In the genomic region with DNA sequence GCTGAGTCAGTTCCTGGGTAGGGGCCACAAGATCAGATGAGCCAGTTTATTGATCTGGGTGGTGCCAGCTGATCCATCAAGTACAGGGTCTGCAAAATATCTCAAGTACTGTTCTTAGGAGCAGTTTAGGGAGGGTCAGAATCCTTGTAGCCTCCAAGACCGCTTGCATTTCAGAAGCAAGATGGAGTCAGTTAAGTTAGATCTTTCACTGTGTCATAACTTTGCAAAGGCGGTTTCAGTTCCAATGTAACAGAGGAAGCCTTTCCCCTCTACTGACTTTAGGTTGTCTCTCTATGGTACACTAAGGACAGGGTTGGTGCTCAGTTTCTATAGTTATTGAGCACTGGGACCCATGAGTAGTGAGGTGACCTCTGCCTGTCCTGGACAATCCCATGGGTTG, we compare ENCODE assay signal across 1 cellular context.
A peak's percentile ranks its signal among the peaks of the same experiment; 100 is the strongest.
TF ChIP-seq lines count a peak whose summit lies in the region.

No MANE protein-coding gene starts in this region.

TF ChIP-seq in K562, 482 proteins besides CTCF, POLR2A, EP300 and RAD21 (continued from another document and continues in another):
- no peak for TF ChIP-seq CHAMP1 (IDR thresholded peaks at IDR 0.05)
- 0 out of 2 replicates have a peak, but pooled peaks have one; percentile 67 for TF ChIP-seq HDAC8 (tag; IDR thresholded peaks at IDR 0.05)
- no peak for TF ChIP-seq XRCC3 (IDR thresholded peaks at IDR 0.05)
- TF ChIP-seq, protein P1, sequence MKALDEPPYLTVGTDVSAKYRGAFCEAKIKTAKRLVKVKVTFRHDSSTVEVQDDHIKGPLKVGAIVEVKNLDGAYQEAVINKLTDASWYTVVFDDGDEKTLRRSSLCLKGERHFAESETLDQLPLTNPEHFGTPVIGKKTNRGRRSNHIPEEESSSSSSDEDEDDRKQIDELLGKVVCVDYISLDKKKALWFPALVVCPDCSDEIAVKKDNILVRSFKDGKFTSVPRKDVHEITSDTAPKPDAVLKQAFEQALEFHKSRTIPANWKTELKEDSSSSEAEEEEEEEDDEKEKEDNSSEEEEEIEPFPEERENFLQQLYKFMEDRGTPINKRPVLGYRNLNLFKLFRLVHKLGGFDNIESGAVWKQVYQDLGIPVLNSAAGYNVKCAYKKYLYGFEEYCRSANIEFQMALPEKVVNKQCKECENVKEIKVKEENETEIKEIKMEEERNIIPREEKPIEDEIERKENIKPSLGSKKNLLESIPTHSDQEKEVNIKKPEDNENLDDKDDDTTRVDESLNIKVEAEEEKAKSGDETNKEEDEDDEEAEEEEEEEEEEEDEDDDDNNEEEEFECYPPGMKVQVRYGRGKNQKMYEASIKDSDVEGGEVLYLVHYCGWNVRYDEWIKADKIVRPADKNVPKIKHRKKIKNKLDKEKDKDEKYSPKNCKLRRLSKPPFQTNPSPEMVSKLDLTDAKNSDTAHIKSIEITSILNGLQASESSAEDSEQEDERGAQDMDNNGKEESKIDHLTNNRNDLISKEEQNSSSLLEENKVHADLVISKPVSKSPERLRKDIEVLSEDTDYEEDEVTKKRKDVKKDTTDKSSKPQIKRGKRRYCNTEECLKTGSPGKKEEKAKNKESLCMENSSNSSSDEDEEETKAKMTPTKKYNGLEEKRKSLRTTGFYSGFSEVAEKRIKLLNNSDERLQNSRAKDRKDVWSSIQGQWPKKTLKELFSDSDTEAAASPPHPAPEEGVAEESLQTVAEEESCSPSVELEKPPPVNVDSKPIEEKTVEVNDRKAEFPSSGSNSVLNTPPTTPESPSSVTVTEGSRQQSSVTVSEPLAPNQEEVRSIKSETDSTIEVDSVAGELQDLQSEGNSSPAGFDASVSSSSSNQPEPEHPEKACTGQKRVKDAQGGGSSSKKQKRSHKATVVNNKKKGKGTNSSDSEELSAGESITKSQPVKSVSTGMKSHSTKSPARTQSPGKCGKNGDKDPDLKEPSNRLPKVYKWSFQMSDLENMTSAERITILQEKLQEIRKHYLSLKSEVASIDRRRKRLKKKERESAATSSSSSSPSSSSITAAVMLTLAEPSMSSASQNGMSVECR (CRISPR knock-in tag; IDR thresholded peaks at IDR 0.05): no peak
- TF ChIP-seq NFATC3 (IDR thresholded peaks at IDR 0.05): no peak
- no peak for TF ChIP-seq CXXC5 (CRISPR knock-in tag; IDR thresholded peaks at IDR 0.05)
- no peak for TF ChIP-seq THRAP3 (IDR thresholded peaks at IDR 0.05; ENCODE audit: borderline replicate concordance)
- no peak for TF ChIP-seq FOXK1 (CRISPR knock-in tag; IDR thresholded peaks at IDR 0.05; ENCODE audit: borderline replicate concordance)
- no peak for TF ChIP-seq GTF2E2 (tag; IDR thresholded peaks at IDR 0.05)
- TF ChIP-seq SMARCA4 (IDR thresholded peaks at IDR 0.05): no peak
- TF ChIP-seq NBN (IDR thresholded peaks at IDR 0.05; ENCODE audit: low read depth): no peak
- TF ChIP-seq ZNF175 (CRISPR knock-in tag; IDR thresholded peaks at IDR 0.05; ENCODE audit: low read depth): no peak
- no peak for TF ChIP-seq ZNF384 (IDR thresholded peaks at IDR 0.05; ENCODE audit: low read depth, low read length)
- TF ChIP-seq, protein P2, sequence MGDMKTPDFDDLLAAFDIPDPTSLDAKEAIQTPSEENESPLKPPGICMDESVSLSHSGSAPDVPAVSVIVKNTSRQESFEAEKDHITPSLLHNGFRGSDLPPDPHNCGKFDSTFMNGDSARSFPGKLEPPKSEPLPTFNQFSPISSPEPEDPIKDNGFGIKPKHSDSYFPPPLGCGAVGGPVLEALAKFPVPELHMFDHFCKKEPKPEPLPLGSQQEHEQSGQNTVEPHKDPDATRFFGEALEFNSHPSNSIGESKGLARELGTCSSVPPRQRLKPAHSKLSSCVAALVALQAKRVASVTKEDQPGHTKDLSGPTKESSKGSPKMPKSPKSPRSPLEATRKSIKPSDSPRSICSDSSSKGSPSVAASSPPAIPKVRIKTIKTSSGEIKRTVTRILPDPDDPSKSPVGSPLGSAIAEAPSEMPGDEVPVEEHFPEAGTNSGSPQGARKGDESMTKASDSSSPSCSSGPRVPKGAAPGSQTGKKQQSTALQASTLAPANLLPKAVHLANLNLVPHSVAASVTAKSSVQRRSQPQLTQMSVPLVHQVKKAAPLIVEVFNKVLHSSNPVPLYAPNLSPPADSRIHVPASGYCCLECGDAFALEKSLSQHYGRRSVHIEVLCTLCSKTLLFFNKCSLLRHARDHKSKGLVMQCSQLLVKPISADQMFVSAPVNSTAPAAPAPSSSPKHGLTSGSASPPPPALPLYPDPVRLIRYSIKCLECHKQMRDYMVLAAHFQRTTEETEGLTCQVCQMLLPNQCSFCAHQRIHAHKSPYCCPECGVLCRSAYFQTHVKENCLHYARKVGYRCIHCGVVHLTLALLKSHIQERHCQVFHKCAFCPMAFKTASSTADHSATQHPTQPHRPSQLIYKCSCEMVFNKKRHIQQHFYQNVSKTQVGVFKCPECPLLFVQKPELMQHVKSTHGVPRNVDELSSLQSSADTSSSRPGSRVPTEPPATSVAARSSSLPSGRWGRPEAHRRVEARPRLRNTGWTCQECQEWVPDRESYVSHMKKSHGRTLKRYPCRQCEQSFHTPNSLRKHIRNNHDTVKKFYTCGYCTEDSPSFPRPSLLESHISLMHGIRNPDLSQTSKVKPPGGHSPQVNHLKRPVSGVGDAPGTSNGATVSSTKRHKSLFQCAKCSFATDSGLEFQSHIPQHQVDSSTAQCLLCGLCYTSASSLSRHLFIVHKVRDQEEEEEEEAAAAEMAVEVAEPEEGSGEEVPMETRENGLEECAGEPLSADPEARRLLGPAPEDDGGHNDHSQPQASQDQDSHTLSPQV (IDR thresholded peaks at IDR 0.05): peak; percentile 96
- no peak for TF ChIP-seq ZNF143 (CRISPR knock-in tag; IDR thresholded peaks at IDR 0.05)
- TF ChIP-seq ARHGAP35 (IDR thresholded peaks at IDR 0.05; ENCODE audit: partially characterized antibody): no peak
- no peak for TF ChIP-seq PTBP1 (IDR thresholded peaks at IDR 0.05; ENCODE audit: low read depth, low read length)
- 0 out of 2 replicates have a peak, but pooled peaks have one; percentile 54 for TF ChIP-seq DDX20 (tag; IDR thresholded peaks at IDR 0.05; ENCODE audit: low read depth)
- TF ChIP-seq JUN (IDR thresholded peaks at IDR 0.05; ENCODE audit: borderline replicate concordance, low read depth, low read length): no peak
- TF ChIP-seq JUN (CRISPR knock-in tag; IDR thresholded peaks at IDR 0.05; ENCODE audit: borderline replicate concordance): no peak
- no peak for TF ChIP-seq ZBED1 (IDR thresholded peaks at IDR 0.05)
- TF ChIP-seq SETDB1 (IDR thresholded peaks at IDR 0.05; ENCODE audit: low read length): no peak
- peak; percentile 84 for TF ChIP-seq PTRF (tag; IDR thresholded peaks at IDR 0.05)
- no peak for TF ChIP-seq SLC30A9 (CRISPR knock-in tag; IDR thresholded peaks at IDR 0.05)
- TF ChIP-seq ZSCAN32 (CRISPR knock-in tag; IDR thresholded peaks at IDR 0.05): no peak
- TF ChIP-seq ZNF316 (IDR thresholded peaks at IDR 0.05): 0 out of 2 replicates have a peak, but pooled peaks have one; percentile 9
- TF ChIP-seq CREBBP (IDR thresholded peaks at IDR 0.05; ENCODE audit: low read depth, low read length): no peak
- TF ChIP-seq, protein P3, sequence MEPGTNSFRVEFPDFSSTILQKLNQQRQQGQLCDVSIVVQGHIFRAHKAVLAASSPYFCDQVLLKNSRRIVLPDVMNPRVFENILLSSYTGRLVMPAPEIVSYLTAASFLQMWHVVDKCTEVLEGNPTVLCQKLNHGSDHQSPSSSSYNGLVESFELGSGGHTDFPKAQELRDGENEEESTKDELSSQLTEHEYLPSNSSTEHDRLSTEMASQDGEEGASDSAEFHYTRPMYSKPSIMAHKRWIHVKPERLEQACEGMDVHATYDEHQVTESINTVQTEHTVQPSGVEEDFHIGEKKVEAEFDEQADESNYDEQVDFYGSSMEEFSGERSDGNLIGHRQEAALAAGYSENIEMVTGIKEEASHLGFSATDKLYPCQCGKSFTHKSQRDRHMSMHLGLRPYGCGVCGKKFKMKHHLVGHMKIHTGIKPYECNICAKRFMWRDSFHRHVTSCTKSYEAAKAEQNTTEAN (CRISPR knock-in tag; IDR thresholded peaks at IDR 0.05): no peak
- no peak for TF ChIP-seq HLTF (IDR thresholded peaks at IDR 0.05)
- TF ChIP-seq ZNF324 (CRISPR knock-in tag; IDR thresholded peaks at IDR 0.05): no peak
- TF ChIP-seq, protein P4, sequence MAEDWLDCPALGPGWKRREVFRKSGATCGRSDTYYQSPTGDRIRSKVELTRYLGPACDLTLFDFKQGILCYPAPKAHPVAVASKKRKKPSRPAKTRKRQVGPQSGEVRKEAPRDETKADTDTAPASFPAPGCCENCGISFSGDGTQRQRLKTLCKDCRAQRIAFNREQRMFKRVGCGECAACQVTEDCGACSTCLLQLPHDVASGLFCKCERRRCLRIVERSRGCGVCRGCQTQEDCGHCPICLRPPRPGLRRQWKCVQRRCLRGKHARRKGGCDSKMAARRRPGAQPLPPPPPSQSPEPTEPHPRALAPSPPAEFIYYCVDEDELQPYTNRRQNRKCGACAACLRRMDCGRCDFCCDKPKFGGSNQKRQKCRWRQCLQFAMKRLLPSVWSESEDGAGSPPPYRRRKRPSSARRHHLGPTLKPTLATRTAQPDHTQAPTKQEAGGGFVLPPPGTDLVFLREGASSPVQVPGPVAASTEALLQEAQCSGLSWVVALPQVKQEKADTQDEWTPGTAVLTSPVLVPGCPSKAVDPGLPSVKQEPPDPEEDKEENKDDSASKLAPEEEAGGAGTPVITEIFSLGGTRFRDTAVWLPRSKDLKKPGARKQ (CRISPR knock-in tag; IDR thresholded peaks at IDR 0.05): no peak
- no peak for TF ChIP-seq DPF2 (IDR thresholded peaks at IDR 0.05)
- TF ChIP-seq RBFOX2 (IDR thresholded peaks at IDR 0.05; ENCODE audit: low read depth, low read length): no peak
- TF ChIP-seq ZBTB8A (IDR thresholded peaks at IDR 0.05; ENCODE audit: partially characterized antibody): no peak
- no peak for TF ChIP-seq ARID2 (IDR thresholded peaks at IDR 0.05)
- peak in 1 of 2 experiments; percentile 58; a peak in 1 of 4 replicates for TF ChIP-seq MAZ (CRISPR knock-in tag; conservative IDR thresholded peaks at IDR 0.05 in 1 of 2, IDR thresholded peaks at IDR 0.05 in 1 of 2)
- no peak for TF ChIP-seq NFE2L1 (tag; IDR thresholded peaks at IDR 0.05; ENCODE audit: borderline replicate concordance, low read depth)
- no peak for TF ChIP-seq MCM2 (IDR thresholded peaks at IDR 0.05; ENCODE audit: low read depth)
- no peak for TF ChIP-seq ZNF224 (CRISPR knock-in tag; IDR thresholded peaks at IDR 0.05)
- TF ChIP-seq MYBL2 (IDR thresholded peaks at IDR 0.05; ENCODE audit: low read depth): no peak
- TF ChIP-seq MYBL2 (CRISPR knock-in tag; IDR thresholded peaks at IDR 0.05; ENCODE audit: borderline replicate concordance): no peak
- TF ChIP-seq TAF15 (IDR thresholded peaks at IDR 0.05; ENCODE audit: low read depth, low read length): no peak
- peak; percentile 80 for TF ChIP-seq PYGO2 (tag; IDR thresholded peaks at IDR 0.05)
- peak; percentile 89 for TF ChIP-seq ZNF583 (CRISPR knock-in tag; IDR thresholded peaks at IDR 0.05)
- TF ChIP-seq U2AF1 (optimal IDR thresholded peaks at IDR 0.05; ENCODE audit: low read depth, low read length): no peak
- no peak for TF ChIP-seq CBX3 (IDR thresholded peaks at IDR 0.05; ENCODE audit: borderline replicate concordance in 1 of 2, low read length in 2 of 2)
- no peak for TF ChIP-seq HDAC2 (IDR thresholded peaks at IDR 0.05)
- TF ChIP-seq ZBTB9 (CRISPR knock-in tag; IDR thresholded peaks at IDR 0.05): 0 out of 2 replicates have a peak, but pooled peaks have one; percentile 74
- no peak for TF ChIP-seq ERF (CRISPR knock-in tag; IDR thresholded peaks at IDR 0.05)
- TF ChIP-seq RNF2 (IDR thresholded peaks at IDR 0.05): no peak
- TF ChIP-seq, protein P5, sequence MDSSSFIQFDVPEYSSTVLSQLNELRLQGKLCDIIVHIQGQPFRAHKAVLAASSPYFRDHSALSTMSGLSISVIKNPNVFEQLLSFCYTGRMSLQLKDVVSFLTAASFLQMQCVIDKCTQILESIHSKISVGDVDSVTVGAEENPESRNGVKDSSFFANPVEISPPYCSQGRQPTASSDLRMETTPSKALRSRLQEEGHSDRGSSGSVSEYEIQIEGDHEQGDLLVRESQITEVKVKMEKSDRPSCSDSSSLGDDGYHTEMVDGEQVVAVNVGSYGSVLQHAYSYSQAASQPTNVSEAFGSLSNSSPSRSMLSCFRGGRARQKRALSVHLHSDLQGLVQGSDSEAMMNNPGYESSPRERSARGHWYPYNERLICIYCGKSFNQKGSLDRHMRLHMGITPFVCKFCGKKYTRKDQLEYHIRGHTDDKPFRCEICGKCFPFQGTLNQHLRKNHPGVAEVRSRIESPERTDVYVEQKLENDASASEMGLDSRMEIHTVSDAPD (CRISPR knock-in tag; IDR thresholded peaks at IDR 0.05): no peak
- no peak for TF ChIP-seq ATF3 (IDR thresholded peaks at IDR 0.05)
- TF ChIP-seq ATF3 (CRISPR knock-in tag; conservative IDR thresholded peaks at IDR 0.05): no peak
- TF ChIP-seq ZNF707 (CRISPR knock-in tag; conservative IDR thresholded peaks at IDR 0.05): no peak
- peak; percentile 76 for TF ChIP-seq PTTG1 (tag; IDR thresholded peaks at IDR 0.05; ENCODE audit: low read depth)
